ENCODE assay signal across 7 cellular contexts in the genomic region with DNA sequence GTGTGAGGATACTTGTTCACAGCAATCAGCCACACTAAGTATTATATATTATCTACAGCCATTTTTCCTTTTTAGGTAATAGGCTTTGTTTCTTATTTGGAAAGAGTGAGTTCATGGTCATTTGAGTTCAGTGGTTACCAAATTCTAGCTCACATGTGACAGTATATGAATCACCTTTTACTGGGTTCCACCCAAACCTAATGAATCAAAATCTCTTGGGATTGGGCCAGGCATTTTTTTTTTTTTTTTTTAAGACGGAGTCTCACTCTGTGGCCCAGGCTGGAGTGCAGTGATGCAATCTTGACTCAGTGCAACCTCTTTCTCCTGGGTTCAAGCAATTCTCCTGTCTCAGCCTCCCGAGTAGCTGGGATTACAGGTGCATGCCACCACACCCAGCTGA. TPM values are rescaled to one million over a fixed set of nuclear protein-coding genes. Genes with fewer than 3 reads are reported as not detected.
DNase-seq lines count a peak whose midpoint lies in the region; ATAC-seq, FAIRE-seq and TF ChIP-seq lines count a peak whose summit lies in the region.
"Not testable (repeated sequence)": the region's sequence is repeated elsewhere in the genome, so short reads cannot be mapped to it uniquely, and the experiment has no call there.

No MANE protein-coding gene starts in this region.

- not testable (repeated sequence) for BruUV-seq in IMR-90 (replicated peaks; lab: Mats Ljungman, UMichigan)

- not testable (repeated sequence) for H4K5ac ChIP-seq in IMR-90 (ENCODE audit: low read depth, low read length)

- CTCF ChIA-PET in IMR-90 (lab: Yijun Ruan, JAX): interaction anchor here (0.6 kb wide), 1 partner anchor 11 kb away, joined by 5 read pairs; no protein-coding TSS in a partner anchor

- not testable (repeated sequence) for H3K79me2 ChIP-seq in keratinocyte (ENCODE audit: control insufficient read depth, insufficient read depth, low read length)

- H2BK120ac ChIP-seq in IMR-90 (ENCODE audit: low read depth, low read length): peak overlapping the region; percentile 76; the same call in 1 of the 2 replicates

- dilution Hi-C loops in IMR-90 (cut with HindIII; ENCODE audit: low sequenced_read_pairs, unreplicated experiment); keratinocyte (cut with MboI; ENCODE audit: extremely low pct_ligation_motif_present, low sequenced_read_pairs): not testable (repeated sequence)

- peak overlapping the region; percentile 88 for H2BK5ac ChIP-seq in IMR-90 (ENCODE audit: low read depth, low read length, poor library complexity, severe bottlenecking)

- H3K4me1 ChIP-seq in IMR-90 (ENCODE audit: control insufficient read depth, insufficient read depth, low read length); RWPE2 (ENCODE audit: insufficient read depth, poor library complexity, severe bottlenecking): not testable (repeated sequence)
- H3K4me1 ChIP-seq in esophagus muscularis mucosa (peaks cover 0 to 18% (median 13%) of the 10 kb centered on the region in 4 donors), keratinocyte (ENCODE audit: control insufficient read depth, extremely low read depth, insufficient read depth, low read length) (peaks cover 14% of the 10 kb centered on the region)

- H4K20me1 ChIP-seq in IMR-90 (ENCODE audit: insufficient read depth, low read length): peaks cover 11% of the 10 kb centered on the region; the same call in 1 of the 2 replicates
- H4K20me1 ChIP-seq in keratinocyte (ENCODE audit: control insufficient read depth, extremely low read depth, insufficient read depth, low read length): not testable (repeated sequence)

- not testable (repeated sequence) for H3K14ac ChIP-seq in IMR-90 (replicated peaks; ENCODE audit: low read depth, low read length)

- H3K4me3 ChIP-seq in IMR-90 (ENCODE audit: insufficient read depth, low read depth, low read length); RWPE2 (ENCODE audit: severe bottlenecking); astrocyte of the spinal cord (ENCODE audit: low read depth, low read length); esophagus muscularis mucosa; keratinocyte (ENCODE audit: control insufficient read depth in 2 of 3, extremely low read depth in 1 of 3, insufficient read depth in 2 of 3, low read depth in 1 of 3, low read length in 3 of 3); retinal pigment epithelial cell (ENCODE audit: low read length): not testable (repeated sequence)

- H2AK9ac ChIP-seq in IMR-90 (replicated peaks; ENCODE audit: low read depth, low read length, poor library complexity): not testable (repeated sequence)

- TF ChIP-seq CTCF in IMR-90 (conservative IDR thresholded peaks at IDR 0.05; ENCODE audit: low read depth, low read length); RWPE2 (IDR thresholded peaks at IDR 0.05; ENCODE audit: poor library complexity, severe bottlenecking); astrocyte of the spinal cord (IDR thresholded peaks at IDR 0.05; ENCODE audit: low read depth, low read length); esophagus muscularis mucosa (IDR thresholded peaks at IDR 0.05); keratinocyte (optimal IDR thresholded peaks at IDR 0.05 in 1 of 3, IDR thresholded peaks at IDR 0.05 in 1 of 3, conservative IDR thresholded peaks at IDR 0.05 in 1 of 3; ENCODE audit: extremely low read depth in 1 of 3, insufficient read depth in 2 of 3, low read length in 3 of 3); retinal pigment epithelial cell (conservative IDR thresholded peaks at IDR 0.05; ENCODE audit: low read depth, low read length): not testable (repeated sequence)

- intact Hi-C loops in IMR-90 (cut with micrococcal nuclease); esophagus muscularis mucosa (cut with DNase I): not testable (repeated sequence)

- not testable (repeated sequence) for H2AFZ ChIP-seq in IMR-90 (replicated peaks; ENCODE audit: low read length, poor library complexity); keratinocyte (ENCODE audit: control insufficient read depth, low read length)

- TF ChIP-seq RAD21 in IMR-90 (IDR thresholded peaks at IDR 0.05; ENCODE audit: low read length): not testable (repeated sequence)

- not testable (repeated sequence) for FAIRE-seq in keratinocyte (lab: Jason Lieb, UNC)

- H3K4ac ChIP-seq in IMR-90 (ENCODE audit: low read depth, low read length): not testable (repeated sequence)

- in situ Hi-C loops in IMR-90 (cut with MboI; ENCODE audit: low sequenced_read_pairs); astrocyte of the spinal cord (cut with HindIII; ENCODE audit: low sequenced_read_pairs): not testable (repeated sequence)

- H2AK5ac ChIP-seq in IMR-90 (ENCODE audit: low read depth, low read length): not testable (repeated sequence)

- H3K9me1 ChIP-seq in IMR-90 (ENCODE audit: insufficient read depth, low read length); keratinocyte (ENCODE audit: control insufficient read depth, extremely low read depth, insufficient read depth, low read length): not testable (repeated sequence)

- peak overlapping the region; percentile 70; the same call in 1 of the 2 replicates for H3K18ac ChIP-seq in IMR-90 (ENCODE audit: low read depth, low read length)

- H3K4me2 ChIP-seq in IMR-90 (ENCODE audit: low read depth, low read length): not testable (repeated sequence)
- peak overlapping the region; percentile 16 for H3K4me2 ChIP-seq in keratinocyte (ENCODE audit: control insufficient read depth, extremely low read depth, insufficient read depth, low read depth, low read length)

- not testable (repeated sequence) for TF ChIP-seq POLR2A in IMR-90 (IDR thresholded peaks at IDR 0.05; ENCODE audit: low read depth, low read length); esophagus muscularis mucosa (IDR thresholded peaks at IDR 0.05; ENCODE audit: low read depth)

- TF ChIP-seq EP300 in esophagus muscularis mucosa (IDR thresholded peaks at IDR 0.05): not testable (repeated sequence)

- peaks cover 40% of the 10 kb centered on the region for H3K36me3 ChIP-seq in IMR-90 (ENCODE audit: control insufficient read depth, insufficient read depth, low read length)
- peaks cover 97% of the 10 kb centered on the region for H3K36me3 ChIP-seq in RWPE2 (ENCODE audit: low read depth)
- peaks cover 17 to 95% (median 75%) of the 10 kb centered on the region in 4 donors for H3K36me3 ChIP-seq in esophagus muscularis mucosa
- peaks cover 25 to 30% of the 10 kb centered on the region in 2 experiments for H3K36me3 ChIP-seq in keratinocyte (ENCODE audit: control insufficient read depth in 2 of 2, extremely low read depth in 1 of 2, insufficient read depth in 2 of 2, low read length in 2 of 2)

- not testable (repeated sequence) for H3K27me3 ChIP-seq in IMR-90 (ENCODE audit: control insufficient read depth, insufficient read depth, low read length); RWPE2 (ENCODE audit: insufficient read depth, poor library complexity, severe bottlenecking); esophagus muscularis mucosa; keratinocyte (ENCODE audit: control insufficient read depth, extremely low read depth, insufficient read depth, low read length)

- H2BK15ac ChIP-seq in IMR-90 (ENCODE audit: low read depth, low read length): not testable (repeated sequence)

- H3K79me1 ChIP-seq in IMR-90 (ENCODE audit: low read depth in 1 of 2, low read length in 2 of 2): peaks cover 21 to 52% of the 10 kb centered on the region in 2 experiments; a peak in 3 of 4 replicates

- H4K91ac ChIP-seq in IMR-90 (ENCODE audit: insufficient read depth, low read depth, low read length): not testable (repeated sequence)

- not testable (repeated sequence) for H3K9me3 ChIP-seq in IMR-90 (ENCODE audit: control insufficient read depth, insufficient read depth, low read length); RWPE2 (ENCODE audit: severe bottlenecking); esophagus muscularis mucosa; keratinocyte (ENCODE audit: control insufficient read depth, low read depth, low read length)

- POLR2A ChIA-PET in IMR-90 (lab: Charles Lee; ENCODE audit: unreplicated experiment): not testable (repeated sequence)

- not testable (repeated sequence) for H3K23ac ChIP-seq in IMR-90 (ENCODE audit: low read depth, low read length)

- peak; percentile 92 for DNase-seq in ELR (ENCODE audit: low read depth)
- DNase-seq in IMR-90: peak; percentile 90
- not testable (repeated sequence) for DNase-seq in RWPE2 (ENCODE audit: low spot score); esophagus muscularis mucosa (ENCODE audit: extremely low spot score)
- peak; percentile 82 for DNase-seq in astrocyte of the spinal cord (ENCODE audit: low read depth, low spot score)
- DNase-seq in keratinocyte (ENCODE audit: low read depth, low spot score): peak; percentile 56
- DNase-seq in retinal pigment epithelial cell (ENCODE audit: low read depth): peak; percentile 54

- H3K9ac ChIP-seq in IMR-90 (ENCODE audit: low read depth, low read length); keratinocyte (ENCODE audit: control insufficient read depth, extremely low read depth, insufficient read depth, low read length): not testable (repeated sequence)

- WGBS in IMR-90 (ENCODE audit: extremely low coverage in 2 of 2, insufficient read length in 1 of 2), 2 experiments: no CpG with 5 or more reads among the region's 2 CpGs
- 46% methylated on average over 2 of the region's 2 CpGs for WGBS in esophagus muscularis mucosa

- peak; percentile 67 for ATAC-seq in IMR-90 (ENCODE audit: low read depth)
- peak; percentile 77 for ATAC-seq in RWPE2 (ENCODE audit: low read depth)

- H3K27ac ChIP-seq in IMR-90 (ENCODE audit: insufficient read depth, low read length): not testable (repeated sequence)
- H3K27ac ChIP-seq in RWPE2 (ENCODE audit: poor library complexity, severe bottlenecking): peak overlapping the region; percentile 52
- peak overlapping the region; percentile 26 to 55 (median 36) for H3K27ac ChIP-seq in esophagus muscularis mucosa (replicated peaks in 1 of 4)
- H3K27ac ChIP-seq in keratinocyte (ENCODE audit: control insufficient read depth, insufficient read depth, low read length): peak overlapping the region; percentile 74

- H2BK20ac ChIP-seq in IMR-90 (ENCODE audit: low read depth, low read length): not testable (repeated sequence)

- H4K8ac ChIP-seq in IMR-90 (ENCODE audit: low read depth in 2 of 2, low read length in 2 of 2): peak overlapping the region in 1 of 2 experiments; percentile 67; a peak in 1 of 4 replicates

- not testable (repeated sequence) for H3K56ac ChIP-seq in IMR-90 (ENCODE audit: extremely low read depth, insufficient read depth, low read length)

RNA-seq across cellular contexts. Expression of a gene that starts 27.8 kb away (rescaled TPM):
- 149 and 166 TPM in 2 replicates for total RNA-seq in IMR-90 (2012; rRNA removed)
- 62.3 and 100 TPM in 2 replicates for polyA plus RNA-seq in IMR-90 (2012; rRNA removed)
- 44.6 and 66.2 TPM in 2 replicates for polyA plus RNA-seq in IMR-90 (2012; cell fraction: cytosol; rRNA removed)
- 61.1 and 163 TPM in 2 replicates for polyA plus RNA-seq in IMR-90 (2012; cell fraction: nucleus; rRNA removed; ENCODE audit: low replicate concordance)
- 10 to 100 TPM; 34.1 to 55.7 (median 38.8) TPM for total RNA-seq in esophagus muscularis mucosa
- 32.0 to 97.4 TPM (median 68.4 TPM) in 3 replicates for polyA plus RNA-seq in keratinocyte
- 241 TPM for polyA plus RNA-seq in keratinocyte (2011; ENCODE audit: low read depth)
- polyA plus RNA-seq in keratinocyte (2011; cell fraction: cytosol; rRNA removed): 54.2 and 93.1 TPM in 2 replicates
- 103 and 117 TPM in 2 replicates for polyA plus RNA-seq in keratinocyte (2011; cell fraction: nucleus; rRNA removed)
- polyA plus RNA-seq in keratinocyte (2012; ENCODE audit: low replicate concordance): 86.9 and 135 TPM in 2 replicates
- 39.1 to 147 TPM (median 82.5 TPM) in 3 replicates for polyA minus RNA-seq in keratinocyte
- 38.0 TPM for polyA minus RNA-seq in keratinocyte (2011; cell fraction: cytosol; rRNA and poly(A)+ RNA removed)
- 38.4 and 63.9 TPM in 2 replicates for polyA minus RNA-seq in keratinocyte (2011; cell fraction: nucleus; rRNA and poly(A)+ RNA removed)

RNA-seq across cellular contexts. Expression of a gene that starts 28.1 kb away (rescaled TPM):
- 20.3 and 25.8 TPM in 2 replicates for total RNA-seq in IMR-90 (2012; rRNA removed)
- polyA plus RNA-seq in IMR-90 (2012; rRNA removed): 12.6 and 13.9 TPM in 2 replicates
- 2.6 and 4.5 TPM in 2 replicates for polyA plus RNA-seq in IMR-90 (2012; cell fraction: cytosol; rRNA removed)
- polyA plus RNA-seq in IMR-90 (2012; cell fraction: nucleus; rRNA removed; ENCODE audit: low replicate concordance): 8.9 and 48.4 TPM in 2 replicates
- 10 to 100 TPM; 14.9 to 24.1 (median 18.6) TPM for total RNA-seq in esophagus muscularis mucosa
- polyA plus RNA-seq in keratinocyte: 16.2 to 29.0 TPM (median 19.6 TPM) in 3 replicates
- 6.1 TPM for polyA plus RNA-seq in keratinocyte (2011; ENCODE audit: low read depth)
- 8.9 and 15.4 TPM in 2 replicates for polyA plus RNA-seq in keratinocyte (2011; cell fraction: cytosol; rRNA removed)
- 43.0 and 45.2 TPM in 2 replicates for polyA plus RNA-seq in keratinocyte (2011; cell fraction: nucleus; rRNA removed)
- polyA plus RNA-seq in keratinocyte (2012; ENCODE audit: low replicate concordance): 8.5 and 11.2 TPM in 2 replicates
- 9.4 to 37.5 TPM (median 16.7 TPM) in 3 replicates for polyA minus RNA-seq in keratinocyte
- 7.9 TPM for polyA minus RNA-seq in keratinocyte (2011; cell fraction: cytosol; rRNA and poly(A)+ RNA removed)
- 21.9 and 48.9 TPM in 2 replicates for polyA minus RNA-seq in keratinocyte (2011; cell fraction: nucleus; rRNA and poly(A)+ RNA removed)
